In genomic region chr6:30748851-30749540, GRCh38 we compare ENCODE assay signal across 1 cellular context.
A peak's percentile ranks its signal among the peaks of the same experiment; 100 is the strongest.
TF ChIP-seq lines count a peak whose summit lies in the region.

No MANE protein-coding gene starts in this region.

TF ChIP-seq in HepG2, 621 proteins besides CTCF, POLR2A, EP300 and RAD21 (continued from another document and continues in another):
- TF ChIP-seq PAXIP1 (CRISPR knock-in tag; conservative IDR thresholded peaks at IDR 0.05) (peak; percentile 52; the same call in 1 of the 2 replicates), NR2C2 (CRISPR knock-in tag; IDR thresholded peaks at IDR 0.05; ENCODE audit: borderline replicate concordance) (0 out of 2 replicates have a peak, but pooled peaks have one; percentile 57), ZMAT3 (CRISPR knock-in tag; conservative IDR thresholded peaks at IDR 0.05) (peak; percentile 83; the same call in 1 of the 2 replicates), NFRKB (IDR thresholded peaks at IDR 0.05) (no peak), ZNF230 (CRISPR knock-in tag; IDR thresholded peaks at IDR 0.05) (no peak; the same call in 1 of the 2 replicates), BRF2 (CRISPR knock-in tag; IDR thresholded peaks at IDR 0.05) (no peak), ZBTB14 (CRISPR knock-in tag; IDR thresholded peaks at IDR 0.05) (no peak), ZNF549 (CRISPR knock-in tag; IDR thresholded peaks at IDR 0.05) (no peak), ZNF33A (CRISPR knock-in tag; IDR thresholded peaks at IDR 0.05; ENCODE audit: borderline replicate concordance) (no peak), RARA (CRISPR knock-in tag; IDR thresholded peaks at IDR 0.05) (peak; percentile 69), HNF4G (IDR thresholded peaks at IDR 0.05; ENCODE audit: borderline replicate concordance, low read depth, low read length) (peak; percentile 24; the same call in 1 of the 2 replicates), HNF4G (CRISPR knock-in tag; IDR thresholded peaks at IDR 0.05; ENCODE audit: borderline replicate concordance, low read depth) (no peak), IRF9 (CRISPR knock-in tag; IDR thresholded peaks at IDR 0.05; ENCODE audit: borderline replicate concordance) (0 out of 2 replicates have a peak, but pooled peaks have one; percentile 72), SP1 (IDR thresholded peaks at IDR 0.05) (no peak), SP1 (CRISPR knock-in tag; IDR thresholded peaks at IDR 0.05) (no peak), ATF7 (IDR thresholded peaks at IDR 0.05) (no peak), ATF7 (CRISPR knock-in tag; IDR thresholded peaks at IDR 0.05) (no peak), ZBTB2 (CRISPR knock-in tag; IDR thresholded peaks at IDR 0.05; ENCODE audit: low read depth) (no peak; the same call in 1 of the 2 replicates), RARG (CRISPR knock-in tag; IDR thresholded peaks at IDR 0.05; ENCODE audit: low read depth) (no peak), BORCS8-MEF2B (CRISPR knock-in tag; IDR thresholded peaks at IDR 0.05) (no peak), SRSF1 (optimal IDR thresholded peaks at IDR 0.05; ENCODE audit: low read depth, low read length) (no peak), ZNF225 (CRISPR knock-in tag; IDR thresholded peaks at IDR 0.05) (no peak), ZNF609 (CRISPR knock-in tag; IDR thresholded peaks at IDR 0.05; ENCODE audit: borderline replicate concordance) (no peak; the same call in 1 of the 2 replicates), CEBPZ (IDR thresholded peaks at IDR 0.05; ENCODE audit: low read length) (no peak), ZNF264 (CRISPR knock-in tag; IDR thresholded peaks at IDR 0.05) (no peak), HMGXB4 (CRISPR knock-in tag; IDR thresholded peaks at IDR 0.05; ENCODE audit: borderline replicate concordance in 1 of 2, low read depth in 1 of 2) (no peak; a peak in 1 of 4 replicates), MNT (IDR thresholded peaks at IDR 0.05) (no peak), NCOA2 (CRISPR knock-in tag; IDR thresholded peaks at IDR 0.05) (peak; percentile 48), RBM22 (optimal IDR thresholded peaks at IDR 0.05; ENCODE audit: low read length) (no peak), SOX5 (CRISPR knock-in tag; IDR thresholded peaks at IDR 0.05; ENCODE audit: borderline replicate concordance) (peak; percentile 54; the same call in 1 of the 2 replicates), CC2D1A (CRISPR knock-in tag; IDR thresholded peaks at IDR 0.05) (no peak), ZNF383 (CRISPR knock-in tag; IDR thresholded peaks at IDR 0.05; ENCODE audit: borderline replicate concordance) (no peak), SP2 (CRISPR knock-in tag; IDR thresholded peaks at IDR 0.05) (no peak), ZNF761 (CRISPR knock-in tag; conservative IDR thresholded peaks at IDR 0.05) (no peak), ZEB1 (IDR thresholded peaks at IDR 0.05; ENCODE audit: insufficient replicate concordance, low read depth) (no peak), ATF2 (CRISPR knock-in tag; IDR thresholded peaks at IDR 0.05) (no peak; the same call in 1 of the 2 replicates)
